In the genomic region with DNA sequence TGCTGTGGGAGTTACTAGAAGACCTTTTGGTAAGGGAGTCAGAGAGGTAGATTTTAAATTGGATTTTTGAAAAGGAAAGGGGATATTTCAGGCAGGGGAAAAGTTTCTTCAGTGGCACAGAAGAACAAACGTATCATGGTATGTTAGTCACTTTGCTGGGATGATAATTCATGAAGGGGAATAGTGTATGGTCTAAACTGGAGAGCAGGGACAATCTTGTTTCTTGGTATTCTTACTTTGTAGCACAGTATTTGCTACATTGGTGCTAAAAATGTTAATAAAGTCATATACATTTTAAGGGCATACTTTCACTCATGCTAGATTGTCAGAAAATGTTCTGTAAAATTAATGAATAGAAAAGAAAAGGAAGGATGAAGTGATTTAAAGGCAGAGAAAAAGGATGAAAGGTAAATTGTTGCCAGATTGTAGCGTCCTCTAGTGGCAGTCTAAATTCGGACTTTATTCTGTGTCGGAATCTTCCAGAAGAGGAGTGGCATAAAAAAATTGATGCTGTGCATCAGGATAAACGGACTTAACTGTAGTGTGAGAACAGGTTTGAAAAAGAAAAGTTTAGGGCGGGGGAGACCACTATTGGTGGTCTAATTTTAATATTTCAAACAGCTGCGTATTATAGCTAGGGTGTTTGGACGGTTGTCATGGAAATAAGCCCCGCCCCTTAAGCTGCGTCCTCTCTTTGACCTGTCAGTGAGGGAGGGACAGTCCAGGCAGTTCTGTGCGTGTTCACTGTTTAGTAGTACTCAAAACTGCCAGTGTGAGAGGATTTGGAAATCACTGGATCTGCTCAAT, we compare ENCODE assay signal across 8 cellular contexts. TPM values are rescaled to one million over a fixed set of nuclear protein-coding genes. Genes with fewer than 3 reads are reported as not detected.
A peak's percentile ranks its signal among the peaks of the same experiment; 100 is the strongest.
DNase-seq lines count a peak whose midpoint lies in the region; ATAC-seq, FAIRE-seq and TF ChIP-seq lines count a peak whose summit lies in the region.

A gene with protein sequence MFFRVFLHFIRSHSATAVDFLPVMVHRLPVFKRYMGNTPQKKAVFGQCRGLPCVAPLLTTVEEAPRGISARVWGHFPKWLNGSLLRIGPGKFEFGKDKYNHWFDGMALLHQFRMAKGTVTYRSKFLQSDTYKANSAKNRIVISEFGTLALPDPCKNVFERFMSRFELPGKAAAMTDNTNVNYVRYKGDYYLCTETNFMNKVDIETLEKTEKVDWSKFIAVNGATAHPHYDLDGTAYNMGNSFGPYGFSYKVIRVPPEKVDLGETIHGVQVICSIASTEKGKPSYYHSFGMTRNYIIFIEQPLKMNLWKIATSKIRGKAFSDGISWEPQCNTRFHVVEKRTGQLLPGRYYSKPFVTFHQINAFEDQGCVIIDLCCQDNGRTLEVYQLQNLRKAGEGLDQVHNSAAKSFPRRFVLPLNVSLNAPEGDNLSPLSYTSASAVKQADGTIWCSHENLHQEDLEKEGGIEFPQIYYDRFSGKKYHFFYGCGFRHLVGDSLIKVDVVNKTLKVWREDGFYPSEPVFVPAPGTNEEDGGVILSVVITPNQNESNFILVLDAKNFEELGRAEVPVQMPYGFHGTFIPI (plus strand): TSS at position 724 of the 807 bp plus-strand sequence. CDS start 90 bp downstream, outside the sequence.

- peak; percentile 61 for DNase-seq in ACHN
- DNase-seq in GM12891 (ENCODE audit: insufficient read length, low spot score): no peak
- peak; percentile 58 for DNase-seq in SKM-1 (lab: John Stamatoyannopoulos, UW; ENCODE audit: unreplicated experiment)
- peak; percentile 73 to 79 for DNase-seq in breast epithelium (ENCODE audit: low spot score in 2 of 2)
- no peak for DNase-seq in retinal pigment epithelial cell (ENCODE audit: low read depth)

- TF ChIP-seq CTCF in KMS-11 (conservative IDR thresholded peaks at IDR 0.05; ENCODE audit: low read depth, low read length) (peak; percentile 69), breast epithelium (IDR thresholded peaks at IDR 0.05) (peak; percentile 51 to 84 (median 79)), retinal pigment epithelial cell (conservative IDR thresholded peaks at IDR 0.05; ENCODE audit: low read depth, low read length) (peak; percentile 93)

- H3K4me3 ChIP-seq in KMS-11 (IDR thresholded peaks at IDR 0.05; ENCODE audit: insufficient read depth, low read depth, low read length): no peak within 1 kb of the TSS
- peak within 1 kb of the TSS; percentile 26 to 42 (median 37) for H3K4me3 ChIP-seq in breast epithelium
- H3K4me3 ChIP-seq in iPS-15b (ENCODE audit: low read depth, low read length): peak within 1 kb of the TSS; percentile 47
- peak within 1 kb of the TSS; percentile 47 for H3K4me3 ChIP-seq in retinal pigment epithelial cell (ENCODE audit: low read length)

- intact Hi-C loops in breast epithelium (cut with DNase I; ENCODE audit: low total_unique reads): no loop called here

- H3K9me3 ChIP-seq in breast epithelium: no peaks in the 10 kb centered on the region
- no peaks in the 10 kb centered on the region for H3K9me3 ChIP-seq in iPS-15b (ENCODE audit: control insufficient read depth, insufficient read depth, low read length)

- H3K4me2 ChIP-seq in KMS-11: peak within 1 kb of the TSS; percentile 6; the same call in 1 of the 2 replicates

- H3K27me3 ChIP-seq in KMS-11 (ENCODE audit: insufficient read depth, low read depth) (no peaks in the 10 kb centered on the region), breast epithelium (no peaks in the 10 kb centered on the region), iPS-15b (ENCODE audit: control insufficient read depth, insufficient read depth, low read length) (no peaks in the 10 kb centered on the region)

- in situ Hi-C loops in ACHN (cut with HindIII; ENCODE audit: low pct_ligation_motif_present, low pct_unique_long_range_greater_than_20kb, low sequenced_read_pairs): no loop called here

- H3K79me2 ChIP-seq in KMS-11 (ENCODE audit: insufficient read depth, low read depth): no peaks in the 10 kb centered on the region

- no peaks in the 10 kb centered on the region for H3K36me3 ChIP-seq in KMS-11 (ENCODE audit: insufficient read depth)
- H3K36me3 ChIP-seq in breast epithelium: no peaks in the 10 kb centered on the region
- no peaks in the 10 kb centered on the region for H3K36me3 ChIP-seq in iPS-15b (ENCODE audit: control insufficient read depth, insufficient read depth, low read length)

- H3K4me1 ChIP-seq in KMS-11 (ENCODE audit: low read depth, poor library complexity, severe bottlenecking) (no peaks in the 10 kb centered on the region), breast epithelium (no peaks in the 10 kb centered on the region), iPS-15b (ENCODE audit: control insufficient read depth, insufficient read depth, low read length) (no peaks in the 10 kb centered on the region)

- peak; percentile 75 for FAIRE-seq in GM12891 (lab: Jason Lieb, UNC)

- no peak within 1 kb of the TSS for H3K9ac ChIP-seq in KMS-11
- H3K9ac ChIP-seq in iPS-15b (ENCODE audit: low read depth, low read length): no peak within 1 kb of the TSS

- no peaks in the 10 kb centered on the region for H4K20me1 ChIP-seq in KMS-11 (ENCODE audit: insufficient read depth)

- ATAC-seq in HG02588 (IDR thresholded peaks at IDR 0.05; ENCODE audit: unreplicated experiment): no peak

- H3K27ac ChIP-seq in KMS-11: no peak within 1 kb of the TSS
- H3K27ac ChIP-seq in breast epithelium: peak within 1 kb of the TSS; percentile 20 to 56

- H2AFZ ChIP-seq in KMS-11 (ENCODE audit: low read depth): peak within 1 kb of the TSS; percentile 9; the same call in 1 of the 2 replicates

- TF ChIP-seq POLR2A in GM12891 (IDR thresholded peaks at IDR 0.05; ENCODE audit: low read depth, low read length) (no peak), breast epithelium (IDR thresholded peaks at IDR 0.05) (no peak)

TF ChIP-seq in GM12891, 5 proteins besides CTCF, POLR2A, EP300 and RAD21:
- no peak for TF ChIP-seq POLR2AphosphoS5 (IDR thresholded peaks at IDR 0.05; ENCODE audit: low read depth, low read length)
- no peak for TF ChIP-seq POU2F2 (IDR thresholded peaks at IDR 0.05; ENCODE audit: low read depth, low read length)
- no peak for TF ChIP-seq TAF1 (IDR thresholded peaks at IDR 0.05; ENCODE audit: low read depth, low read length)
- TF ChIP-seq PAX5 (IDR thresholded peaks at IDR 0.05; ENCODE audit: insufficient read depth, low read length, severe bottlenecking): no peak
- TF ChIP-seq SPI1 (IDR thresholded peaks at IDR 0.05; ENCODE audit: low read depth, low read length): no peak

RNA-seq across cellular contexts. Expression of the gene that starts here (rescaled TPM):
- polyA plus RNA-seq in GM12891 (2012; ENCODE audit: low read depth, missing spikeins): 0.42 TPM
- total RNA-seq in breast epithelium: 10 to 100 TPM in 1 of 3 donors, 1 to 10 TPM in 2; 3.4 to 10.8 (median 5.2) TPM

Comparison
In these comparisons a context has a peak if more than half of its experiments do, and no peak if none do; other contexts are left out.
1. DNase-seq: peak in ACHN (single experiment), SKM-1 (single experiment) and breast epithelium (2 of 2); none in GM12891 (single experiment) and retinal pigment epithelial cell (single experiment).
2. Peak in every context shown above with its lines, with median percentiles within 50 percentile points of each other: CTCF ChIP-seq.